In the genomic region with DNA sequence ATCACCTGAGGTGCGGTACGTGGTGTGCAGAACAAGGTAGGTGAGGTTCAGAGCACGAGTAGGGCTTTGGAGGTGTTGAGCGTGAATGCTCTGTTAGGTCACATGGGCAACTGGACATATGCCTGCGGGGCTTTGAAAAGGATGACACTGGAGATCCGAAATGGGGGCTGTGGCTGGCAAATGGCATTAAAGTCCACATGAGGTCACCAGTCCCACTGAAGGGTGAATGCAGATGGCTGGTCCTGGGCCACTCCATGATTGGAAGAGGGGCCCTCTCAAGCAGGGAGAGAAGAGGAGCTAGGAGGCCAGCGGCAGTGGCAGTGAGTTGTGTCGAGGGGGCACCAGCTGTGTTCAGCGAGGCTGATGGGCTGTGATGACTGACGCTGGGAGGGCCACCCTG, we compare ENCODE assay signal across 30 cellular contexts.
"Had no signal": no experiment of that assay in that cellular context is flagged by ENCODE, and none has a peak within 500 bp of the region (broad histone marks: within the 10 kb centered on the region; RNA-seq: fewer than 3 reads in every experiment).

No MANE protein-coding gene starts in this region.

- H3K9me3 Mint-ChIP-seq: natural killer cell; nephron progenitor cell; neural progenitor cell; stimulated activated naive CD8-positive, alpha-beta T cell treated with anti-CD3 and anti-CD28 coated beads, Interleukin-15, amount 100 ng/mL, for 72 hours had no signal

- H3K9me3 ChIP-seq: left lung, lower lobe of right lung, ovary, right atrium auricular region, spleen, testis, thyroid gland, transverse colon, upper lobe of left lung, vagina had no signal

- H3K4me3 Mint-ChIP-seq: immature natural killer cell; mesothelial cell of epicardium; natural killer cell; nephron progenitor cell; neural progenitor cell; stimulated activated memory B cell treated with anti-CD40 and anti-IgM and Interleukin-4, amounts not matched to agents 10 μg/mL and 1 μg/mL and 100 μg/mL, for 72 hours; stimulated activated naive CD8-positive, alpha-beta T cell treated with anti-CD3 and anti-CD28 coated beads, Interleukin-15, amount 100 ng/mL, for 72 hours had no signal

- DNase-seq: hypothalamus; immature natural killer cell; kidney; left colon; left lung; lower lobe of right lung; mammary epithelial cell; mesenchymal stem cell; naive B cell; natural killer cell; nephron progenitor cell; ovary; small intestine; spleen; stimulated activated CD4-positive, alpha-beta T cell treated with anti-CD3 and anti-CD28 coated beads, Interleukin-4, amount 100 ng/mL, for 24 hours; stimulated activated naive CD4-positive, alpha-beta T cell treated with Interleukin-2 at 50 U/mL for 16 hours; stimulated activated naive CD8-positive, alpha-beta T cell treated with anti-CD3 and anti-CD28 coated beads, Interleukin-15, amount 100 ng/mL, for 72 hours; substantia nigra; testis; thyroid gland; transverse colon; upper lobe of left lung had no signal

- H3K27ac ChIP-seq: left lung, lower lobe of right lung, neural progenitor cell, ovary, right atrium auricular region, spleen, testis, thyroid gland, transverse colon, upper lobe of left lung, vagina had no signal

- H3K36me3 Mint-ChIP-seq: immature natural killer cell; mesothelial cell of epicardium; naive B cell; natural killer cell; neural progenitor cell; stimulated activated memory B cell treated with anti-CD40 and anti-IgM and Interleukin-4, amounts not matched to agents 10 μg/mL and 1 μg/mL and 100 μg/mL, for 72 hours had no signal

- H3K9ac ChIP-seq: neural progenitor cell had no signal

- H2AFZ ChIP-seq: neural progenitor cell had no signal

- H3K27ac Mint-ChIP-seq: immature natural killer cell; mesothelial cell of epicardium; natural killer cell; nephron progenitor cell; progenitor cell of endocrine pancreas; stimulated activated memory B cell treated with anti-CD40 and anti-IgM and Interleukin-4, amounts not matched to agents 10 μg/mL and 1 μg/mL and 100 μg/mL, for 72 hours; stimulated activated naive CD8-positive, alpha-beta T cell treated with anti-CD3 and anti-CD28 coated beads, Interleukin-15, amount 100 ng/mL, for 72 hours had no signal

- H3K4me3 ChIP-seq: left lung, lower lobe of right lung, neural progenitor cell, ovary, right atrium auricular region, spleen, testis, thyroid gland, transverse colon, upper lobe of left lung, vagina had no signal

- H3K4me1 ChIP-seq: left lung, lower lobe of right lung, neural progenitor cell, right atrium auricular region, spleen, testis, thyroid gland, vagina had no signal

- FAIRE-seq: islet of Langerhans, kidney, small intestine had no signal

- H3K36me3 ChIP-seq: left lung, lower lobe of right lung, neural progenitor cell, ovary, right atrium auricular region, spleen, thyroid gland, transverse colon, upper lobe of left lung, vagina had no signal

- ATAC-seq: left colon; left lung; lower lobe of right lung; sciatic nerve; stimulated activated memory B cell treated with anti-CD40 and anti-IgM and Interleukin-4, amounts not matched to agents 10 μg/mL and 1 μg/mL and 100 μg/mL, for 72 hours; stimulated activated naive CD8-positive, alpha-beta T cell treated with anti-CD3 and anti-CD28 coated beads, Interleukin-15, amount 100 ng/mL, for 72 hours had no signal

- H3K4me2 ChIP-seq: neural progenitor cell had no signal

- H3K4me1 Mint-ChIP-seq: immature natural killer cell; naive B cell; natural killer cell; stimulated activated memory B cell treated with anti-CD40 and anti-IgM and Interleukin-4, amounts not matched to agents 10 μg/mL and 1 μg/mL and 100 μg/mL, for 72 hours had no signal

- H3K27me3 ChIP-seq: left lung, neural progenitor cell, ovary, right atrium auricular region, testis, thyroid gland, transverse colon, upper lobe of left lung, vagina had no signal
